ENCODE assay signal across 1 cellular context in genomic region chr1:6245869-6246496, GRCh38.
TF ChIP-seq lines count a peak whose summit lies in the region.

No MANE protein-coding gene starts in this region.

TF ChIP-seq in IMR-90, 13 proteins besides CTCF, POLR2A, EP300 and RAD21:
- TF ChIP-seq MXI1 (IDR thresholded peaks at IDR 0.05; ENCODE audit: borderline replicate concordance, low read depth, low read length) (no peak), CHD1 (IDR thresholded peaks at IDR 0.05; ENCODE audit: low read depth, low read length) (no peak), ELK1 (IDR thresholded peaks at IDR 0.05; ENCODE audit: borderline replicate concordance, low read depth, low read length) (no peak), MAFK (IDR thresholded peaks at IDR 0.05; ENCODE audit: low read depth, low read length) (no peak), NFE2L2 (IDR thresholded peaks at IDR 0.05; ENCODE audit: low read depth, low read length) (no peak), FOS (IDR thresholded peaks at IDR 0.05; ENCODE audit: low read depth, low read length) (no peak), RFX5 (IDR thresholded peaks at IDR 0.05; ENCODE audit: low read depth, low read length) (no peak), USF2 (IDR thresholded peaks at IDR 0.05; ENCODE audit: low read depth, low read length) (no peak), MAZ (IDR thresholded peaks at IDR 0.05; ENCODE audit: borderline replicate concordance, low read depth, low read length) (no peak), SMC3 (IDR thresholded peaks at IDR 0.05; ENCODE audit: low read depth, low read length) (no peak), BHLHE40 (IDR thresholded peaks at IDR 0.05; ENCODE audit: low read depth, low read length) (no peak)
